36 cellular contexts compared by ENCODE assay signal in genomic region chr2:67898605-67899004, GRCh38.
A peak's percentile ranks its signal among the peaks of the same experiment; 100 is the strongest.
DNase-seq lines count a peak whose midpoint lies in the region; ATAC-seq and TF ChIP-seq lines count a peak whose summit lies in the region.
"Had no signal": no experiment of that assay in that cellular context is flagged by ENCODE, and none has a peak within 500 bp of the region (broad histone marks: within the 10 kb centered on the region; RNA-seq: fewer than 3 reads in every experiment).

No MANE protein-coding gene starts in this region.

- H3K36me3 Mint-ChIP-seq in MCF 10A (ENCODE audit: insufficient read depth, unreplicated experiment) (peaks cover 4% of the 10 kb centered on the region), natural killer cell (no peaks in the 10 kb centered on the region)
- H3K36me3 Mint-ChIP-seq: activated naive CD8-positive, alpha-beta T cell treated with anti-CD3 and anti-CD28 coated beads for 36 hours; CD8-positive, alpha-beta memory T cell; mesothelial cell of epicardium; naive B cell had no signal

- H3K9me3 ChIP-seq in mammary epithelial cell (replicated peaks; ENCODE audit: insufficient read depth, low read length), result no peaks in the 10 kb centered on the region
- H3K9me3 ChIP-seq: SJCRH30 had no signal

- POLR2A ChIA-PET in MCF 10A (lab: Yijun Ruan, JAX), result interaction anchor here (0.9 kb wide), 1 partner anchor 17 kb away, joined by 4 read pairs; no protein-coding TSS in a partner anchor

- no peak overlapping the region for H3K9ac ChIP-seq in mammary epithelial cell (ENCODE audit: insufficient read depth, low read length)

- no peak for TF ChIP-seq CTCF in mammary epithelial cell (conservative IDR thresholded peaks at IDR 0.05 in 1 of 2, IDR thresholded peaks at IDR 0.05 in 1 of 2; ENCODE audit: extremely low read depth in 1 of 2, insufficient read depth in 1 of 2, low read depth in 1 of 2, low read length in 2 of 2)
- no peak for TF ChIP-seq CTCF in MCF 10A (IDR thresholded peaks at IDR 0.05; ENCODE audit: unreplicated experiment)
- TF ChIP-seq CTCF in fibroblast of villous mesenchyme (IDR thresholded peaks at IDR 0.05; ENCODE audit: insufficient read depth, low read depth, low read length), result no peak
- no peak for TF ChIP-seq CTCF in natural killer cell (IDR thresholded peaks at IDR 0.05)

- no peak overlapping the region for H3K4me2 ChIP-seq in mammary epithelial cell (ENCODE audit: insufficient read depth, low read depth, low read length)

- H3K4me3 ChIP-seq in mammary epithelial cell (replicated peaks in 1 of 3; ENCODE audit: insufficient read depth in 1 of 3, low read depth in 2 of 3, low read length in 3 of 3), result no peak overlapping the region
- no peak overlapping the region for H3K4me3 ChIP-seq in fibroblast of villous mesenchyme (ENCODE audit: low read depth, low read length)
- H3K4me3 ChIP-seq: heart left ventricle, SJCRH30 had no signal

- no peak overlapping the region for H3K4me3 Mint-ChIP-seq in MCF 10A (ENCODE audit: unreplicated experiment)
- no peak overlapping the region for H3K4me3 Mint-ChIP-seq in natural killer cell
- H3K4me3 Mint-ChIP-seq: activated CD4-positive, alpha-beta T cell treated with anti-CD3 and anti-CD28 coated beads, Interleukin-2, amount 10 ng/mL, durations not matched to agents 7 days and 5 days; activated naive CD8-positive, alpha-beta T cell treated with anti-CD3 and anti-CD28 coated beads for 36 hours; CD8-positive, alpha-beta memory T cell; effector memory CD8-positive, alpha-beta T cell; mesothelial cell of epicardium; naive B cell; type B pancreatic cell had no signal

- intact Hi-C loops in mammary epithelial cell (cut with micrococcal nuclease) (no loop called here), MCF 10A (cut with micrococcal nuclease) (no loop called here), natural killer cell (cut with micrococcal nuclease) (no loop called here)

- ATAC-seq in GM18861 (IDR thresholded peaks at IDR 0.05; ENCODE audit: unreplicated experiment) (no peak), natural killer cell (no peak)
- ATAC-seq in activated CD4-positive, CD25-positive, alpha-beta regulatory T cell treated with anti-CD3 and anti-CD28 coated beads, Interleukin-2, amount 50 U/mL, for 24 hours, result no peak
- ATAC-seq: effector memory CD8-positive, alpha-beta T cell; foreskin keratinocyte; heart left ventricle; left ventricle myocardium superior had no signal

- H3K27me3 ChIP-seq in mammary epithelial cell (ENCODE audit: insufficient read depth, low read length), result no peaks in the 10 kb centered on the region
- H3K27me3 ChIP-seq: foreskin keratinocyte had no signal

- H3K36me3 ChIP-seq in mammary epithelial cell (ENCODE audit: insufficient read depth, low read length), result no peaks in the 10 kb centered on the region
- H3K36me3 ChIP-seq: heart left ventricle, SJCRH30 had no signal

- no peaks in the 10 kb centered on the region for H3K79me2 ChIP-seq in mammary epithelial cell (ENCODE audit: insufficient read depth, low read length)

- no peaks in the 10 kb centered on the region for H3K4me1 Mint-ChIP-seq in MCF 10A (ENCODE audit: insufficient read depth, unreplicated experiment)
- peaks cover 13 to 15% of the 10 kb centered on the region in 2 donors for H3K4me1 Mint-ChIP-seq in natural killer cell
- H3K4me1 Mint-ChIP-seq: activated CD4-positive, alpha-beta T cell treated with anti-CD3 and anti-CD28 coated beads, Interleukin-2, amount 10 ng/mL, durations not matched to agents 7 days and 5 days; activated naive CD8-positive, alpha-beta T cell treated with anti-CD3 and anti-CD28 coated beads for 36 hours; CD8-positive, alpha-beta memory T cell; naive B cell had no signal

- 57% methylated on average over 4 of the region's 4 CpGs for WGBS in mammary epithelial cell (ENCODE audit: low coverage, missing lambda C conversion rate)

- H3K9me3 Mint-ChIP-seq in MCF 10A (ENCODE audit: unreplicated experiment), result peaks cover 17% of the 10 kb centered on the region
- H3K9me3 Mint-ChIP-seq in natural killer cell, result peaks cover 0 to 2% of the 10 kb centered on the region in 2 donors
- H3K9me3 Mint-ChIP-seq: activated CD4-positive, alpha-beta T cell treated with anti-CD3 and anti-CD28 coated beads, Interleukin-2, amount 10 ng/mL, durations not matched to agents 7 days and 5 days; activated naive CD8-positive, alpha-beta T cell treated with anti-CD3 and anti-CD28 coated beads for 36 hours had no signal

- dilution Hi-C loops in mammary epithelial cell (cut with HindIII; ENCODE audit: low sequenced_read_pairs), result no loop called here

- in situ Hi-C loops in mammary epithelial cell (cut with MboI; ENCODE audit: low sequenced_read_pairs in 2 of 2), result no loop called here

- H3K27ac Mint-ChIP-seq in MCF 10A (ENCODE audit: low read depth, unreplicated experiment) (no peak overlapping the region), natural killer cell (no peak overlapping the region)
- H3K27ac Mint-ChIP-seq: activated CD4-positive, alpha-beta T cell treated with anti-CD3 and anti-CD28 coated beads, Interleukin-2, amount 10 ng/mL, durations not matched to agents 7 days and 5 days; activated naive CD8-positive, alpha-beta T cell treated with anti-CD3 and anti-CD28 coated beads for 36 hours; CD8-positive, alpha-beta memory T cell; effector memory CD8-positive, alpha-beta T cell; mesothelial cell of epicardium; naive B cell; type B pancreatic cell had no signal

- H3K27ac ChIP-seq in mammary epithelial cell (ENCODE audit: insufficient read depth, low read depth, low read length), result no peak overlapping the region
- H3K27ac ChIP-seq: foreskin keratinocyte, heart left ventricle, SJCRH30 had no signal

- no peaks in the 10 kb centered on the region for H3K27me3 Mint-ChIP-seq in MCF 10A (ENCODE audit: insufficient read depth, unreplicated experiment)
- H3K27me3 Mint-ChIP-seq in natural killer cell (ENCODE audit: low read depth in 2 of 2), result peaks cover 2 to 9% of the 10 kb centered on the region in 2 donors
- H3K27me3 Mint-ChIP-seq: activated naive CD8-positive, alpha-beta T cell treated with anti-CD3 and anti-CD28 coated beads for 36 hours; type B pancreatic cell had no signal

- no peak for DNase-seq in mammary epithelial cell
- DNase-seq in MCF 10A (ENCODE audit: unreplicated experiment), result no peak
- DNase-seq in NCI-H82 (lab: John Stamatoyannopoulos, UW), result peak; percentile 69
- DNase-seq in fibroblast of villous mesenchyme (ENCODE audit: low read depth), result peak; percentile 25
- no peak for DNase-seq in pons (ENCODE audit: low spot score)
- no peak for DNase-seq in natural killer cell
- DNase-seq: 8988T; activated CD4-positive, alpha-beta T cell treated with anti-CD3 and anti-CD28 coated beads, Interleukin-2, amount 10 ng/mL, durations not matched to agents 7 days and 5 days; activated effector memory CD4-positive, alpha-beta T cell treated with anti-CD3 and anti-CD28 coated beads, Interleukin-2, amount 50 U/mL, for 16 hours; activated naive CD8-positive, alpha-beta T cell treated with anti-CD3 and anti-CD28 coated beads for 36 hours; activated T-cell treated with anti-CD3 and anti-CD28 coated beads, Interleukin-2, amount 50 U/mL, for 1 hour; AML-193; aorta; CD8-positive, alpha-beta memory T cell; cortex of kidney; DMS 273 treated with DMSO at 0.1 percent for 48 hours; effector memory CD8-positive, alpha-beta T cell; EL; erythroblast; HCEC 1CT; heart left ventricle; islet precursor cell; left ventricle myocardium superior; naive B cell; NCI-H1694; NCI-H446 treated with DMSO at 0.1 percent for 48 hours; RPMI8226; SJCRH30; stimulated activated CD4-positive, alpha-beta T cell treated with anti-CD3 and anti-CD28 coated beads, Interleukin-15, amount 100 ng/mL, for 24 hours; stimulated activated CD4-positive, alpha-beta T cell treated with anti-CD3 and anti-CD28 coated beads, Interleukin-4, amount 100 ng/mL, for 4 hours; SW 1271 had no signal

- CTCF ChIA-PET in mammary epithelial cell (lab: Charles Lee; ENCODE audit: low non-redundant PET), result no interaction called here
- CTCF ChIA-PET in MCF 10A (lab: Yijun Ruan, JAX), result interaction anchor here (0.9 kb wide), 1 partner anchor 31 kb away, joined by 3 read pairs; no protein-coding TSS in a partner anchor

- peak overlapping the region; percentile 59 for H2AFZ ChIP-seq in mammary epithelial cell (ENCODE audit: low read depth, low read length)

- BruUV-seq in mammary epithelial cell (replicated peaks; lab: Mats Ljungman, UMichigan) (no TSS peak), MCF 10A (replicated peaks; lab: Mats Ljungman, UMichigan) (no TSS peak)

- H3K4me1 ChIP-seq in mammary epithelial cell (ENCODE audit: insufficient read depth, low read length), result no peaks in the 10 kb centered on the region

- H4K20me1 ChIP-seq in mammary epithelial cell (ENCODE audit: insufficient read depth, low read length), result no peaks in the 10 kb centered on the region

Comparison
In these comparisons a context has a peak if more than half of its experiments do, and no peak if none do; other contexts are left out.
1. DNase-seq: peak in NCI-H82 (single experiment) and fibroblast of villous mesenchyme (single experiment); none in mammary epithelial cell (single experiment), MCF 10A (single experiment), pons (single experiment) and natural killer cell (single experiment).